Comparison of ENCODE assay signal across 35 cellular contexts in the genomic region with DNA sequence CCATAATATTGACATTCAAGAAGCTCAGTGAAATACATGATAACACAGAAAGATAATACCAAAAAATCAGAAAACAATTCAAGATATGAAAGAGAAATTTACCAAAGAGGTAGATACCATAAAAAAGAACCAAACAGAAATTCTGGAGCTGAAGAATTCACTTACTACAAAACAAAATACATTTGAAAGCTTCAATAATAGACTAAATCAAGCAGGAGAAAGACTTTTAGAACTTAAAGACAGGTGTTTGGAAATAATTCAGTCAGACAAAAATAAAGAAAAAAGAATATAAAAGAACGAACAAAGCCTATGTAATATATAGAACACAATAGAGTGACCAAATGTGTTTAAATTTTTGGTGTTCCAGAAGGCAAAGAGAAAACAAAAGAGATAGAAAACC.
"Had no signal": no experiment of that assay in that cellular context is flagged by ENCODE, and none has a peak within 500 bp of the region (broad histone marks: within the 10 kb centered on the region; RNA-seq: fewer than 3 reads in every experiment).

No MANE protein-coding gene starts in this region.

- H3K36me3 ChIP-seq: adrenal gland, ascending aorta, brain microvascular endothelial cell, breast epithelium, cardiac muscle cell had no signal

- ATAC-seq: activated naive CD4-positive, alpha-beta T cell treated with anti-CD3 and anti-CD28 coated beads, Interleukin-2, amount 50 U/mL, for 72 hours; activated naive CD8-positive, alpha-beta T cell treated with anti-CD3 and anti-CD28 coated beads, Interleukin-2, amount 50 U/mL, for 24 hours; activated T-cell treated with anti-CD3 and anti-CD28 coated beads, Interleukin-2, amount 50 U/mL, for 4 hours; activated T-cell treated with anti-CD3 and anti-CD28 coated beads, Interleukin-2, amount 50 U/mL, for 72 hours; activated T-helper 17 cell treated with anti-CD3 and anti-CD28 coated beads, Interleukin-2, amount 50 U/mL, for 72 hours; body of pancreas had no signal

- H3K4me1 ChIP-seq: adrenal gland, ascending aorta, body of pancreas, breast epithelium had no signal

- H3K4me3 ChIP-seq: adrenal gland, ascending aorta, body of pancreas, breast epithelium, cardiac muscle cell had no signal

- H3K9me3 ChIP-seq: adrenal gland, body of pancreas had no signal

- DNase-seq: activated effector memory CD4-positive, alpha-beta T cell treated with anti-CD3 and anti-CD28 coated beads, Interleukin-2, amount 50 U/mL, for 16 hours; activated effector memory CD4-positive, alpha-beta T cell treated with Interleukin-2 at 50 U/mL for 16 hours; activated gamma-delta T cell; activated gamma-delta T cell treated with Interleukin-2 at 50 U/mL for 16 hours; activated naive CD4-positive, alpha-beta T cell; activated naive CD4-positive, alpha-beta T cell treated with anti-CD3 and anti-CD28 coated beads for 36 hours; activated naive CD4-positive, alpha-beta T cell treated with anti-CD3 and anti-CD28 coated beads, Interleukin-2, amount 10 ng/mL, durations not matched to agents 7 days and 5 days; activated naive CD4-positive, alpha-beta T cell treated with anti-CD3 and anti-CD28 coated beads, Interleukin-2, amount 50 U/mL, for 16 hours; activated naive CD4-positive, alpha-beta T cell treated with Interleukin-2 at 50 U/mL for 16 hours; activated naive CD8-positive, alpha-beta T cell treated with anti-CD3 and anti-CD28 coated beads for 36 hours; activated naive CD8-positive, alpha-beta T cell treated with anti-CD3 and anti-CD28 coated beads, Interleukin-2, amount 10 ng/mL, durations not matched to agents 7 days and 5 days; activated naive CD8-positive, alpha-beta T cell treated with anti-CD3 and anti-CD28 coated beads, Interleukin-2, amount 50 U/mL, for 24 hours; activated T-cell treated with anti-CD3 and anti-CD28 coated beads for 4 hours; activated T-cell treated with anti-CD3 and anti-CD28 coated beads, Interleukin-2, amount 50 U/mL, for 1 hour; activated T-cell treated with anti-CD3 and anti-CD28 coated beads, Interleukin-2, amount 50 U/mL, for 24 hours; activated T-cell treated with anti-CD3 and anti-CD28 coated beads, Interleukin-2, amount 50 U/mL, for 4 hours; activated T-cell treated with anti-CD3 and anti-CD28 coated beads, Interleukin-2, amount 50 U/mL, for 48 hours; activated T-cell treated with anti-CD3 and anti-CD28 coated beads, Interleukin-2, amount 50 U/mL, for 72 hours; adrenal gland; amniotic stem cell; amygdala; anterior cingulate cortex; aorta; body of pancreas; brain microvascular endothelial cell; caudate nucleus; central memory CD4-positive, alpha-beta T cell; cerebellar nuclear complex had no signal

- H3K27ac ChIP-seq: adrenal gland, ascending aorta, body of pancreas, brain microvascular endothelial cell, breast epithelium, cardiac muscle cell had no signal

- FAIRE-seq: astrocyte, bronchial epithelial cell had no signal

- H3K27me3 ChIP-seq: adrenal gland, ascending aorta, body of pancreas, brain microvascular endothelial cell, breast epithelium, cardiac muscle cell had no signal
